ENCODE assay signal across 13 cellular contexts in the genomic region with DNA sequence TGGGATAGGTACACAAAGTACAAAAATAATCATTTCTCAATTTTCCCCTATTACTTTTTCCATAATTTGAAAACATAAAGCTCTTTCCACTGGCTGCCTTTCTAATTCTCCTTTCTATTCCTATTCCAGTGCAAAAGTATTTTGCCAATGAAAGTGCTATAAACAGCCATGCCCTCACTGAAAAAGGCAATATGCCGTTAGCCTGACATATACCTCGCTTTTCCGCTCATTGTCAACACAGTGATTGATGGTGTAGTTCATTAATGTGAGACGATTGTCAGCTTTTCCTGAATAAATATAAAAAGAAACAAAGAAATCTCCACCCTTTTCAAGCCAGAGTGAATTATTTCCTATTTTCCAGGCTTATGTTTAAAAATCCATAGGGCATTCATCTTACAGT.
"Had no signal": no experiment of that assay in that cellular context is flagged by ENCODE, and none has a peak within 500 bp of the region (broad histone marks: within the 10 kb centered on the region; RNA-seq: fewer than 3 reads in every experiment).

No MANE protein-coding gene starts in this region.

- H3K4me3 ChIP-seq: dorsolateral prefrontal cortex, right atrium auricular region, smooth muscle cell, testis had no signal

- H3K27ac ChIP-seq: dorsolateral prefrontal cortex, neutrophil, testis had no signal

- H3K36me3 ChIP-seq: neutrophil, right atrium auricular region had no signal

- ATAC-seq: natural killer cell had no signal

- H3K9me3 ChIP-seq: neutrophil, right atrium auricular region, testis had no signal

- DNase-seq: activated CD4-positive, alpha-beta T cell treated with anti-CD3 and anti-CD28 coated beads, Interleukin-2, amount 10 ng/mL, durations not matched to agents 7 days and 5 days; activated CD4-positive, CD25-positive, alpha-beta regulatory T cell; activated CD8-positive, alpha-beta memory T cell treated with anti-CD3 and anti-CD28 coated beads, Interleukin-2, amount 50 U/mL, for 48 hours; activated naive CD8-positive, alpha-beta T cell treated with anti-CD3 and anti-CD28 coated beads, Interleukin-2, amount 10 ng/mL, durations not matched to agents 7 days and 5 days; anterior cingulate cortex; dorsolateral prefrontal cortex; mesendoderm; natural killer cell; posterior cingulate gyrus; testis had no signal

- H3K27me3 ChIP-seq: neutrophil, right atrium auricular region, testis had no signal
